11 cellular contexts compared by ENCODE assay signal in genomic region chr1:190320952-190321351, GRCh38.
DNase-seq lines count a peak whose midpoint lies in the region; ATAC-seq, FAIRE-seq and TF ChIP-seq lines count a peak whose summit lies in the region.
"Had no signal": no experiment of that assay in that cellular context is flagged by ENCODE, and none has a peak within 500 bp of the region (broad histone marks: within the 10 kb centered on the region; RNA-seq: fewer than 3 reads in every experiment).

No MANE protein-coding gene starts in this region.

- no peak overlapping the region for H3K4ac ChIP-seq in H1 (replicated peaks; ENCODE audit: insufficient read length, low read depth, low read length)

- H3K27me3 ChIP-seq in NT2/D1 (ENCODE audit: insufficient read depth, insufficient read length), result no peaks in the 10 kb centered on the region
- no peaks in the 10 kb centered on the region for H3K27me3 ChIP-seq in H1 (replicated peaks in 1 of 4; ENCODE audit: control insufficient read depth in 3 of 4, extremely low read depth in 1 of 4, insufficient read depth in 3 of 4, low read length in 3 of 4)
- H3K27me3 ChIP-seq: ovary had no signal

- WGBS in H1 (ENCODE audit: extremely low coverage in 1 of 2, insufficient coverage in 1 of 2, insufficient read length in 1 of 2, insufficient replicate concordance in 2 of 2, low coverage in 1 of 2, low lambda C conversion rate in 2 of 2, missing lambda C conversion rate in 1 of 2), 2 experiments, result 79% methylated on average over 3 of the region's 3 CpGs; no CpG with 5 or more reads in 1 of the 2 experiments

- H3K4me1 ChIP-seq in NT2/D1 (ENCODE audit: insufficient read depth, insufficient read length) (no peaks in the 10 kb centered on the region), H1 (replicated peaks in 1 of 4; ENCODE audit: control insufficient read depth in 3 of 4, insufficient read depth in 4 of 4, low read length in 3 of 4) (no peaks in the 10 kb centered on the region)

- FAIRE-seq in H1 (lab: Jason Lieb, UNC), result no peak

- no peaks in the 10 kb centered on the region for H3K23me2 ChIP-seq in H1 (ENCODE audit: low read depth, low read length)

- H3K79me1 ChIP-seq in H1 (ENCODE audit: low read depth, low read length), result no peaks in the 10 kb centered on the region

- H3K56ac ChIP-seq in H1 (replicated peaks; ENCODE audit: insufficient read length, low read depth, low read length), result no peak overlapping the region

- TF ChIP-seq EP300 in H1 (IDR thresholded peaks at IDR 0.05; ENCODE audit: borderline replicate concordance in 1 of 2, low read depth in 2 of 2, low read length in 2 of 2), result no peak

- no peak for ATAC-seq in HG03196 (IDR thresholded peaks at IDR 0.05; ENCODE audit: unreplicated experiment)
- ATAC-seq in HG03571 (IDR thresholded peaks at IDR 0.05; ENCODE audit: unreplicated experiment), result no peak
- ATAC-seq: stimulated activated effector memory CD8-positive, alpha-beta T cell treated with anti-CD3 and anti-CD28 coated beads, Interleukin-12 subunit alpha, Interleukin-12 subunit beta, amount 100 ng/mL, for 72 hours had no signal

- H3K4me3 ChIP-seq in NT2/D1 (ENCODE audit: insufficient read length, low read depth), result no peak overlapping the region
- H3K4me3 ChIP-seq in H1 (ENCODE audit: extremely low read depth in 1 of 4, insufficient read depth in 2 of 4, low read depth in 3 of 4, low read length in 4 of 4), result no peak overlapping the region
- no peak overlapping the region for H3K4me3 ChIP-seq in skeletal muscle cell (ENCODE audit: low read depth, low read length)
- H3K4me3 ChIP-seq: ovary had no signal

- no peak overlapping the region for H3K4me2 ChIP-seq in H1 (ENCODE audit: insufficient read depth in 1 of 2, low read depth in 2 of 2, low read length in 2 of 2)

- DNase-seq in NCI-H1105 treated with DMSO at 0.1 percent for 48 hours (lab: John Stamatoyannopoulos, UW) (peak; percentile 26), NCI-H1105 (lab: John Stamatoyannopoulos, UW) (no peak), NT2/D1 (ENCODE audit: low read depth, low spot score) (peak; percentile 16), H1 (ENCODE audit: low read depth in 1 of 2, low spot score in 2 of 2) (no peak), skeletal muscle cell (ENCODE audit: low read depth) (peak; percentile 29), COLO668 (lab: John Stamatoyannopoulos, UW; ENCODE audit: unreplicated experiment) (no peak)
- DNase-seq: 8988T, ovary had no signal

- CTCF ChIA-PET in H1 (lab: Charles Lee; ENCODE audit: partially characterized antibody), result interaction anchor here (0.6 to 1.5 kb wide), 6 partner anchors 13 to 889 kb away, joined by 3 to 6 read pairs (median 4); no protein-coding TSS in a partner anchor

- no peak overlapping the region for H3K9ac ChIP-seq in NT2/D1 (ENCODE audit: insufficient read length, low read depth)
- no peak overlapping the region for H3K9ac ChIP-seq in H1 (replicated peaks in 1 of 4; ENCODE audit: extremely low read depth in 1 of 4, low read depth in 3 of 4, low read length in 3 of 4)

- no peaks in the 10 kb centered on the region for H3K9me3 ChIP-seq in NT2/D1 (ENCODE audit: insufficient read depth, low read length)
- H3K9me3 ChIP-seq in H1 (ENCODE audit: insufficient read depth in 2 of 2, low read depth in 1 of 2, low read length in 1 of 2), result no peaks in the 10 kb centered on the region
- H3K9me3 ChIP-seq: ovary had no signal

- H3K27ac ChIP-seq in H1 (ENCODE audit: low read depth, low read length), result no peak overlapping the region
- H3K27ac ChIP-seq: ovary had no signal

- H2BK20ac ChIP-seq in H1 (ENCODE audit: low read length), result no peak overlapping the region

- peak; percentile 80 to 81 for TF ChIP-seq RAD21 in H1 (IDR thresholded peaks at IDR 0.05 in 1 of 2, conservative IDR thresholded peaks at IDR 0.05 in 1 of 2; ENCODE audit: low read depth in 2 of 2, low read length in 2 of 2)

- H3K18ac ChIP-seq in H1 (ENCODE audit: extremely low read depth, low read length), result no peak overlapping the region

- H2BK5ac ChIP-seq in H1 (ENCODE audit: low read depth, low read length), result no peak overlapping the region

- H2BK15ac ChIP-seq in H1 (ENCODE audit: low read length), result no peak overlapping the region

- no peaks in the 10 kb centered on the region for H3K79me2 ChIP-seq in H1 (ENCODE audit: control insufficient read depth in 1 of 2, insufficient read depth in 2 of 2, low read length in 2 of 2)

- no peak overlapping the region for H4K5ac ChIP-seq in H1 (ENCODE audit: insufficient read length, low read depth, low read length)

- no peak overlapping the region for H4K8ac ChIP-seq in H1 (ENCODE audit: extremely low read depth, insufficient read depth, low read length)

- no peak overlapping the region for H3K14ac ChIP-seq in H1 (ENCODE audit: insufficient read length)

- H4K20me1 ChIP-seq in H1 (replicated peaks in 1 of 2; ENCODE audit: control insufficient read depth in 1 of 2, insufficient read depth in 2 of 2, low read length in 2 of 2), result no peaks in the 10 kb centered on the region

- no peak overlapping the region for H2BK12ac ChIP-seq in H1 (ENCODE audit: low read depth, low read length)

- peak in 2 of 3 experiments; percentile 28 to 43; a peak in 2 of 4 replicates for TF ChIP-seq CTCF in H1 (IDR thresholded peaks at IDR 0.05; ENCODE audit: control extremely low read depth in 1 of 3, insufficient read depth in 1 of 3, low read depth in 1 of 3, low read length in 3 of 3)

- H3K23ac ChIP-seq in H1 (ENCODE audit: insufficient read length), result no peak overlapping the region

- no peaks in the 10 kb centered on the region for H3K36me3 ChIP-seq in NT2/D1 (ENCODE audit: insufficient read depth, insufficient read length, low read length)
- no peaks in the 10 kb centered on the region for H3K36me3 ChIP-seq in H1 (ENCODE audit: control insufficient read depth in 2 of 4, insufficient read depth in 4 of 4, low read length in 3 of 4)
- H3K36me3 ChIP-seq: ovary had no signal

- POLR2A ChIA-PET in H1 (lab: Charles Lee; ENCODE audit: partially characterized antibody), result no interaction called here

- H2BK120ac ChIP-seq in H1 (replicated peaks; ENCODE audit: low read depth, low read length), result no peak overlapping the region

- H2AFZ ChIP-seq in H1 (ENCODE audit: low read length), result no peak overlapping the region

- H4K91ac ChIP-seq in H1 (replicated peaks; ENCODE audit: insufficient read length, low read length), result no peak overlapping the region

- no peak overlapping the region for H2AK5ac ChIP-seq in H1 (ENCODE audit: low read depth, low read length)

- TF ChIP-seq POLR2A in H1 (IDR thresholded peaks at IDR 0.05; ENCODE audit: control extremely low read depth in 1 of 2, low read depth in 2 of 2, low read length in 2 of 2), result no peak

TF ChIP-seq in H1, 55 proteins besides CTCF, POLR2A, EP300 and RAD21:
- TF ChIP-seq CREB1 (IDR thresholded peaks at IDR 0.05), result no peak
- no peak for TF ChIP-seq SUZ12 (IDR thresholded peaks at IDR 0.05; ENCODE audit: low read length)

Comparison
In these comparisons a context has a peak if more than half of its experiments do, and no peak if none do; other contexts are left out.
1. DNase-seq: peak in NCI-H1105 treated with DMSO at 0.1 percent for 48 hours (single experiment), NT2/D1 (single experiment) and skeletal muscle cell (single experiment); none in NCI-H1105 (single experiment), H1 (0 of 2) and COLO668 (single experiment).